In genomic region chr1:156813298-156813697, GRCh38 we compare ENCODE assay signal across 11 cellular contexts. TPM values are rescaled to one million over a fixed set of nuclear protein-coding genes. Genes with fewer than 3 reads are reported as not detected.
A peak's percentile ranks its signal among the peaks of the same experiment; 100 is the strongest.
DNase-seq lines count a peak whose midpoint lies in the region; ATAC-seq, FAIRE-seq and TF ChIP-seq lines count a peak whose summit lies in the region.
"Had no signal": no experiment of that assay in that cellular context is flagged by ENCODE, and none has a peak within 500 bp of the region (broad histone marks: within the 10 kb centered on the region; RNA-seq: fewer than 3 reads in every experiment).

No MANE protein-coding gene starts in this region.

- H3K27me3 Mint-ChIP-seq in activated naive CD4-positive, alpha-beta T cell treated with anti-CD3 and anti-CD28 coated beads for 36 hours (ENCODE audit: low read depth): no peaks in the 10 kb centered on the region

- H3K56ac ChIP-seq in mesendoderm (ENCODE audit: low read length): peak overlapping the region; percentile 89

- H4K5ac ChIP-seq in mesendoderm (ENCODE audit: low read length): no peak overlapping the region

- H3K18ac ChIP-seq in mesendoderm (ENCODE audit: low read length): peak overlapping the region; percentile 47

- no peaks in the 10 kb centered on the region for H4K20me1 ChIP-seq in K562 (replicated peaks; ENCODE audit: control insufficient read depth, insufficient read depth, low read length)

- peaks cover 16% of the 10 kb centered on the region; the same call in 2 of the 3 replicates for H3K36me3 ChIP-seq in K562 (ENCODE audit: control insufficient read depth, insufficient read depth, low read length)
- H3K36me3 ChIP-seq in mesendoderm (ENCODE audit: control insufficient read depth, insufficient read depth, low read length): no peaks in the 10 kb centered on the region
- no peaks in the 10 kb centered on the region for H3K36me3 ChIP-seq in tibial artery

- TF ChIP-seq POLR2A in K562 (conservative IDR thresholded peaks at IDR 0.05): no peak

- H3K27ac ChIP-seq in K562 (ENCODE audit: extremely low read depth, low read depth, low read length): peak overlapping the region; percentile 86
- H3K27ac ChIP-seq in mesendoderm (ENCODE audit: low read depth, low read length): no peak overlapping the region
- no peak overlapping the region for H3K27ac ChIP-seq in tibial artery

- H3K4me2 ChIP-seq in K562 (ENCODE audit: insufficient read depth, low read length): peak overlapping the region; percentile 83
- H3K4me2 ChIP-seq in mesendoderm (ENCODE audit: low read length): peak overlapping the region; percentile 40

- no peak overlapping the region for H2AK5ac ChIP-seq in mesendoderm (ENCODE audit: low read length)

- H3K4me1 ChIP-seq in K562 (replicated peaks in 1 of 2; ENCODE audit: control insufficient read depth in 2 of 2, insufficient read depth in 2 of 2, low read length in 2 of 2): peaks cover 57 to 65% of the 10 kb centered on the region in 2 experiments
- H3K4me1 ChIP-seq in mesendoderm (ENCODE audit: control insufficient read depth, low read depth, low read length): peaks cover 2% of the 10 kb centered on the region
- H3K4me1 ChIP-seq in tibial artery: peaks cover 0 to 14% (median 12%) of the 10 kb centered on the region in 4 donors

- peak overlapping the region; percentile 50 for H3K4me3 ChIP-seq in K562
- no peak overlapping the region for H3K4me3 ChIP-seq in mesendoderm (ENCODE audit: low read length)
- H3K4me3 ChIP-seq in tibial artery: peak overlapping the region; percentile 43 to 58

- no peaks in the 10 kb centered on the region for H3K9me1 ChIP-seq in K562 (ENCODE audit: control insufficient read depth, insufficient read depth, low read length)

- peaks cover 73% of the 10 kb centered on the region for H3K36me3 Mint-ChIP-seq in activated naive CD4-positive, alpha-beta T cell treated with anti-CD3 and anti-CD28 coated beads for 36 hours (ENCODE audit: low read depth)

- in situ Hi-C loops in K562 (cut with MboI): no loop called here

- H3K79me2 ChIP-seq in K562 (ENCODE audit: control insufficient read depth, insufficient read depth, low read length) (peaks cover 22% of the 10 kb centered on the region), mesendoderm (ENCODE audit: control insufficient read depth, insufficient read depth, low read length) (no peaks in the 10 kb centered on the region)

- H3K4me3 Mint-ChIP-seq in activated naive CD4-positive, alpha-beta T cell treated with anti-CD3 and anti-CD28 coated beads for 36 hours: peak overlapping the region; percentile 93

- peak overlapping the region; percentile 100 for H3K27ac Mint-ChIP-seq in activated naive CD4-positive, alpha-beta T cell treated with anti-CD3 and anti-CD28 coated beads for 36 hours

- H3K79me1 ChIP-seq in mesendoderm (ENCODE audit: low read length): no peaks in the 10 kb centered on the region

- no peak overlapping the region for H2BK5ac ChIP-seq in mesendoderm (ENCODE audit: low read length)

- POLR2A ChIA-PET in K562 (lab: Yijun Ruan, JAX): interaction anchor here (0.6 to 1.3 kb wide), 5 partner anchors 12 to 116 kb away, joined by 3 to 5 read pairs (median 3); no protein-coding TSS in a partner anchor

- DNase-seq in activated naive CD4-positive, alpha-beta T cell treated with anti-CD3 and anti-CD28 coated beads for 36 hours: no peak
- no peak for DNase-seq in activated naive CD4-positive, alpha-beta T cell treated with anti-CD3 and anti-CD28 coated beads, Interleukin-2, amount 50 U/mL, for 16 hours
- DNase-seq in K562 (ENCODE audit: extremely low read depth in 1 of 4, low spot score in 3 of 4) (no peak), mesendoderm (no peak), tibial artery (no peak), pons (ENCODE audit: low spot score) (no peak), COLO668 (lab: John Stamatoyannopoulos, UW; ENCODE audit: unreplicated experiment) (no peak)
- DNase-seq: AML-193, MV-4-11 had no signal

- H3K4me1 Mint-ChIP-seq in activated naive CD4-positive, alpha-beta T cell treated with anti-CD3 and anti-CD28 coated beads for 36 hours (ENCODE audit: low read depth): peaks cover 68% of the 10 kb centered on the region

- 10% methylated on average over 10 of the region's 10 CpGs for WGBS in K562 (ENCODE audit: insufficient coverage, low coverage, missing lambda C conversion rate)
- no CpG with 5 or more reads among the region's 10 CpGs for WGBS in mesendoderm (ENCODE audit: extremely low coverage, insufficient coverage, low lambda C conversion rate)

- H3K9me3 ChIP-seq in K562 (replicated peaks; ENCODE audit: control insufficient read depth, insufficient read depth, low read depth, low read length) (no peaks in the 10 kb centered on the region), tibial artery (no peaks in the 10 kb centered on the region)

- no peaks in the 10 kb centered on the region for H3K27me3 ChIP-seq in K562 (ENCODE audit: control insufficient read depth in 2 of 2, insufficient read depth in 2 of 2, low read length in 2 of 2)
- no peaks in the 10 kb centered on the region for H3K27me3 ChIP-seq in mesendoderm (ENCODE audit: insufficient read depth, low read length, poor library complexity)
- peaks cover 0 to 7% of the 10 kb centered on the region in 2 donors for H3K27me3 ChIP-seq in tibial artery

- H3K9me3 Mint-ChIP-seq in activated naive CD4-positive, alpha-beta T cell treated with anti-CD3 and anti-CD28 coated beads for 36 hours: no peaks in the 10 kb centered on the region

- H3K4ac ChIP-seq in mesendoderm (ENCODE audit: low read depth, low read length): peak overlapping the region; percentile 71

- peak overlapping the region; percentile 83 to 96 for H3K9ac ChIP-seq in K562 (ENCODE audit: insufficient read depth in 1 of 2, low read depth in 2 of 2, low read length in 2 of 2)
- H3K9ac ChIP-seq in mesendoderm (ENCODE audit: low read length): peak overlapping the region; percentile 65

- peak overlapping the region; percentile 94 for H2AFZ ChIP-seq in K562 (ENCODE audit: low read depth, low read length)

- no peak for TF ChIP-seq RAD21 in K562 (CRISPR knock-in tag; conservative IDR thresholded peaks at IDR 0.05 in 1 of 2, IDR thresholded peaks at IDR 0.05 in 1 of 2)

- ATAC-seq in K562 (no peak; the same call in 2 of the 3 replicates), GM21367 (IDR thresholded peaks at IDR 0.05; ENCODE audit: unreplicated experiment) (no peak)

- H2BK15ac ChIP-seq in mesendoderm (replicated peaks; ENCODE audit: low read depth): no peak overlapping the region

- H3K23ac ChIP-seq in mesendoderm (ENCODE audit: low read length): peak overlapping the region; percentile 59

- H4K8ac ChIP-seq in mesendoderm (ENCODE audit: low read depth, low read length): no peak overlapping the region

- FAIRE-seq in K562 (lab: Jason Lieb, UNC): peak; percentile 52

- no peak for TF ChIP-seq EP300 in K562 (IDR thresholded peaks at IDR 0.05; ENCODE audit: low read length)

- TF ChIP-seq CTCF in K562 (IDR thresholded peaks at IDR 0.05 in 2 of 3, conservative IDR thresholded peaks at IDR 0.05 in 1 of 3; ENCODE audit: insufficient read depth in 2 of 3, low read depth in 1 of 3, low read length in 3 of 3) (no peak), tibial artery (IDR thresholded peaks at IDR 0.05) (no peak)

- no peak overlapping the region for H2BK120ac ChIP-seq in mesendoderm (ENCODE audit: low read depth, low read length)

- CTCF ChIA-PET in activated naive CD4-positive, alpha-beta T cell treated with anti-CD3 and anti-CD28 coated beads for 36 hours (lab: Charles Lee): interaction anchor here (0.9 to 3.4 kb wide), 12 partner anchors 8 to 123 kb away, joined by 3 to 18 read pairs (median 4); partner anchors contain the start of genes INSRR and NTRK1
- CTCF ChIA-PET in K562 (lab: Yijun Ruan, JAX; ENCODE audit: low intra/inter-chr PET ratio): no interaction called here

- no TSS peak for BruUV-seq in K562 (replicated peaks; lab: Mats Ljungman, UMichigan)

- intact Hi-C loops in activated naive CD4-positive, alpha-beta T cell treated with anti-CD3 and anti-CD28 coated beads for 36 hours (cut with micrococcal nuclease): no loop called here
- intact Hi-C loops in K562 (cut with micrococcal nuclease) (no loop called here), tibial artery (cut with DNase I; ENCODE audit: low total_unique reads) (no loop called here)

RNA-seq across cellular contexts. Expression of gene SH2D2A, which starts 3.4 kb away (rescaled TPM):
- 100 to 1,000 TPM; 134 to 138 TPM for total RNA-seq in activated naive CD4-positive, alpha-beta T cell treated with anti-CD3 and anti-CD28 coated beads for 36 hours
- 15.3 and 26.9 TPM in 2 replicates for total RNA-seq in K562 (2011; cell fraction: chromatin; rRNA removed; ENCODE audit: low replicate concordance)
- total RNA-seq in K562 (2011; cell fraction: nucleolus; rRNA removed): 16.2 and 18.2 TPM in 2 replicates
- 20.7 and 27.8 TPM in 2 replicates for total RNA-seq in K562 (2011; cell fraction: nucleoplasm; rRNA removed)
- 27.7 and 36.0 TPM in 2 replicates for total RNA-seq in K562 (2014; rRNA removed)
- 4.8 and 6.9 TPM in 2 replicates for total RNA-seq in K562 (2014; rRNA removed; fragmentation: Illumina TruSeq; extraction: Trizol)
- total RNA-seq in K562 (2015; rRNA removed; fragmentation: Illumina TruSeq; extraction: Trizol): 6.3 and 8.4 TPM in 2 replicates
- total RNA-seq in K562 (2021): 33.6 TPM in 2 replicates
- 5.7 and 9.7 TPM in 2 replicates for polyA plus RNA-seq in K562 (2011; rRNA removed)
- 12.6 and 29.0 TPM in 2 replicates for polyA plus RNA-seq in K562 (2011; cell fraction: cytosol; rRNA removed)
- 10.6 and 25.9 TPM in 2 replicates for polyA plus RNA-seq in K562 (2011; cell fraction: nucleus; rRNA removed)
- polyA plus RNA-seq in K562 (2012): 30.7 and 34.5 TPM in 2 replicates
- 20.0 and 21.2 TPM in 2 replicates for polyA plus RNA-seq in K562 (2014; fragmentation: Illumina TruSeq; extraction: Trizol)
- polyA plus RNA-seq in K562 (2014; fragmentation: Nextera tagmentation; extraction: Ambion mirVana): 1 to 10 TPM in 1 of 2 experiments, under 1 TPM in 1; 0.89 to 1.1 TPM
- 20.8 and 21.4 TPM in 2 replicates for polyA plus RNA-seq in K562 (2014; rRNA removed)
- 2.2 and 4.8 TPM in 2 replicates for polyA minus RNA-seq in K562 (2011; rRNA and poly(A)+ RNA removed)
- 11.6 and 16.2 TPM in 2 replicates for polyA minus RNA-seq in K562 (2011; cell fraction: cytosol; rRNA and poly(A)+ RNA removed)
- polyA minus RNA-seq in K562 (2011; cell fraction: nucleus; rRNA and poly(A)+ RNA removed): 10.4 and 13.3 TPM in 2 replicates
- polyA plus RNA-seq in mesendoderm (2013, experiment 1 of 2): 6.7 TPM
- polyA plus RNA-seq in mesendoderm (2013, experiment 2 of 2): 6.1 TPM

RNA-seq across cellular contexts. Expression of gene INSRR, which starts 45.6 kb away (rescaled TPM):
- not detected for total RNA-seq in activated naive CD4-positive, alpha-beta T cell treated with anti-CD3 and anti-CD28 coated beads for 36 hours
- total RNA-seq in K562 (2011; cell fraction: chromatin; rRNA removed; ENCODE audit: low replicate concordance): 0.14 and 1.6 TPM in 2 replicates
- 0.66 and 0.67 TPM in 2 replicates for total RNA-seq in K562 (2011; cell fraction: nucleolus; rRNA removed)
- 0.44 and 0.46 TPM in 2 replicates for total RNA-seq in K562 (2011; cell fraction: nucleoplasm; rRNA removed)
- total RNA-seq in K562 (2014; rRNA removed): 0.08 TPM in 1 of 2 replicates, not detected in the other
- total RNA-seq in K562 (2014; rRNA removed; fragmentation: Illumina TruSeq; extraction: Trizol): 0.04 TPM in 1 of 2 replicates, not detected in the other
- total RNA-seq in K562 (2015; rRNA removed; fragmentation: Illumina TruSeq; extraction: Trizol): 0.04 and 0.07 TPM in 2 replicates
- total RNA-seq in K562 (2021): 0.18 TPM in 2 replicates
- polyA plus RNA-seq in K562 (2011; rRNA removed): 0.06 and 0.07 TPM in 2 replicates
- polyA plus RNA-seq in K562 (2011; cell fraction: cytosol; rRNA removed): 0.04 and 0.16 TPM in 2 replicates
- 0.44 and 1.7 TPM in 2 replicates for polyA plus RNA-seq in K562 (2011; cell fraction: nucleus; rRNA removed)
- polyA plus RNA-seq in K562 (2012): 0.25 and 0.83 TPM in 2 replicates
- 0.03 and 0.06 TPM in 2 replicates for polyA plus RNA-seq in K562 (2014; fragmentation: Illumina TruSeq; extraction: Trizol)
- not detected for polyA plus RNA-seq in K562 (2014; fragmentation: Nextera tagmentation; extraction: Ambion mirVana)
- polyA plus RNA-seq in K562 (2014; rRNA removed): 0.07 and 0.12 TPM in 2 replicates
- polyA minus RNA-seq in K562 (2011; rRNA and poly(A)+ RNA removed): 0.09 and 0.21 TPM in 2 replicates
- not detected in 2 replicates for polyA minus RNA-seq in K562 (2011; cell fraction: cytosol; rRNA and poly(A)+ RNA removed)
- polyA minus RNA-seq in K562 (2011; cell fraction: nucleus; rRNA and poly(A)+ RNA removed): 0.33 and 0.81 TPM in 2 replicates
- polyA plus RNA-seq in mesendoderm (2013, experiment 1 of 2): not detected
- under 0.01 TPM for polyA plus RNA-seq in mesendoderm (2013, experiment 2 of 2)
- total RNA-seq: glomerular endothelial cell had no signal

RNA-seq across cellular contexts. Expression of gene PRCC, which starts 46.0 kb away (rescaled TPM):
- 10 to 100 TPM; 55.2 to 55.8 TPM for total RNA-seq in activated naive CD4-positive, alpha-beta T cell treated with anti-CD3 and anti-CD28 coated beads for 36 hours
- total RNA-seq in K562 (2011; cell fraction: chromatin; rRNA removed; ENCODE audit: low replicate concordance): 111 and 116 TPM in 2 replicates
- 71.5 and 89.1 TPM in 2 replicates for total RNA-seq in K562 (2011; cell fraction: nucleolus; rRNA removed)
- 86.8 and 90.6 TPM in 2 replicates for total RNA-seq in K562 (2011; cell fraction: nucleoplasm; rRNA removed)
- total RNA-seq in K562 (2014; rRNA removed) (51.0 and 86.2 TPM in 2 replicates), K562 (2014; rRNA removed; fragmentation: Illumina TruSeq; extraction: Trizol) (32.1 and 35.1 TPM in 2 replicates), K562 (2015; rRNA removed; fragmentation: Illumina TruSeq; extraction: Trizol) (35.8 and 41.1 TPM in 2 replicates), K562 (2021) (85.3 and 89.5 TPM in 2 replicates)
- polyA plus RNA-seq in K562 (2011; rRNA removed) (38.8 and 70.2 TPM in 2 replicates), K562 (2014; fragmentation: Illumina TruSeq; extraction: Trizol) (133 and 201 TPM in 2 replicates), K562 (2014; fragmentation: Nextera tagmentation; extraction: Ambion mirVana) (10 to 100 TPM; 23.9 to 25.5 TPM), K562 (2014; rRNA removed) (53.6 and 68.0 TPM in 2 replicates)
- 75.7 and 85.5 TPM in 2 replicates for polyA plus RNA-seq in K562 (2011; cell fraction: cytosol; rRNA removed)
- polyA plus RNA-seq in K562 (2011; cell fraction: nucleus; rRNA removed): 64.3 and 89.5 TPM in 2 replicates
- 58.6 and 81.0 TPM in 2 replicates for polyA plus RNA-seq in K562 (2012)
- 66.4 and 76.9 TPM in 2 replicates for polyA minus RNA-seq in K562 (2011; rRNA and poly(A)+ RNA removed)
- polyA minus RNA-seq in K562 (2011; cell fraction: cytosol; rRNA and poly(A)+ RNA removed): 41.1 and 58.4 TPM in 2 replicates
- polyA minus RNA-seq in K562 (2011; cell fraction: nucleus; rRNA and poly(A)+ RNA removed): 21.8 and 33.0 TPM in 2 replicates
- polyA plus RNA-seq in mesendoderm (2013, experiment 1 of 2): 153 TPM
- polyA plus RNA-seq in mesendoderm (2013, experiment 2 of 2): 139 TPM

RNA-seq across cellular contexts. Expression of gene NTRK1, which starts 47.4 kb away (rescaled TPM):
- total RNA-seq in activated naive CD4-positive, alpha-beta T cell treated with anti-CD3 and anti-CD28 coated beads for 36 hours: under 1 TPM in 1 of 2 experiments, not detected in 1; 0.67 TPM
- 54.2 and 208 TPM in 2 replicates for total RNA-seq in K562 (2011; cell fraction: chromatin; rRNA removed; ENCODE audit: low replicate concordance)
- 116 and 182 TPM in 2 replicates for total RNA-seq in K562 (2011; cell fraction: nucleolus; rRNA removed)
- 78.5 and 79.4 TPM in 2 replicates for total RNA-seq in K562 (2011; cell fraction: nucleoplasm; rRNA removed)
- 22.4 and 23.1 TPM in 2 replicates for total RNA-seq in K562 (2014; rRNA removed)
- total RNA-seq in K562 (2014; rRNA removed; fragmentation: Illumina TruSeq; extraction: Trizol): 3.3 and 4.8 TPM in 2 replicates
- 4.0 and 4.2 TPM in 2 replicates for total RNA-seq in K562 (2015; rRNA removed; fragmentation: Illumina TruSeq; extraction: Trizol)
- 28.0 and 30.0 TPM in 2 replicates for total RNA-seq in K562 (2021)
- 18.2 and 21.5 TPM in 2 replicates for polyA plus RNA-seq in K562 (2011; rRNA removed)
- 16.8 and 66.3 TPM in 2 replicates for polyA plus RNA-seq in K562 (2011; cell fraction: cytosol; rRNA removed)
- 93.6 and 258 TPM in 2 replicates for polyA plus RNA-seq in K562 (2011; cell fraction: nucleus; rRNA removed)
- 23.1 and 95.0 TPM in 2 replicates for polyA plus RNA-seq in K562 (2012)
- polyA plus RNA-seq in K562 (2014; fragmentation: Illumina TruSeq; extraction: Trizol): 7.9 and 16.1 TPM in 2 replicates
- 1 to 10 TPM in 1 of 2 experiments, under 1 TPM in 1; 0.46 to 2.3 TPM for polyA plus RNA-seq in K562 (2014; fragmentation: Nextera tagmentation; extraction: Ambion mirVana)
- 23.3 and 26.2 TPM in 2 replicates for polyA plus RNA-seq in K562 (2014; rRNA removed)
- polyA minus RNA-seq in K562 (2011; rRNA and poly(A)+ RNA removed): 5.4 and 15.6 TPM in 2 replicates
- 13.1 and 24.5 TPM in 2 replicates for polyA minus RNA-seq in K562 (2011; cell fraction: cytosol; rRNA and poly(A)+ RNA removed)
- polyA minus RNA-seq in K562 (2011; cell fraction: nucleus; rRNA and poly(A)+ RNA removed): 19.4 and 42.9 TPM in 2 replicates
- polyA plus RNA-seq in mesendoderm (2013, experiment 1 of 2): 0.04 TPM
- polyA plus RNA-seq in mesendoderm (2013, experiment 2 of 2): 0.03 TPM
